ENCODE assay signal across 24 cellular contexts in the genomic region with DNA sequence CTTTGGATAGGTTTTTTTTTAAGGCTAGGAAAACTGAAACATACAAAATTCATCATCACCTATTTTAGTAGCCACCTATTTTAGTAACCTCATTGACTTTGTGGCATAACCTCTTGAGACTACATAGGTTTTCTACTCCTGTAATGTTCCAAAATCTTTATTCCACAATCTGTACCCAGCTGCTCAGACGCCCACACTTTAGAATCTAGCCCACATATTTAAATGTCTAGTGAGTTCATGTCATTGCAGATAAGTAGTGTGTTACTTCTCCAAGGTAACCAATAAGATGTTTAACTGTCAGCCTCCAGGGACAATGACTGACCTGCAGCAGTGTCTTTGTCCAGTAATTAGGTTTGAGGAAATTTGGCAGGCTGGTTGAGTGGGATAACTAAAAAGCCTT.
"Had no signal": no experiment of that assay in that cellular context is flagged by ENCODE, and none has a peak within 500 bp of the region (broad histone marks: within the 10 kb centered on the region; RNA-seq: fewer than 3 reads in every experiment).

No MANE protein-coding gene starts in this region.

- DNase-seq: colonic mucosa; effector memory CD4-positive, alpha-beta T cell; foreskin keratinocyte; heart right ventricle; hypothalamus; immature natural killer cell; left ventricle myocardium superior; mesenchymal stem cell; mucosa of descending colon; naive B cell; sigmoid colon; stimulated activated CD4-positive, alpha-beta T cell treated with anti-CD3 and anti-CD28 coated beads, Interleukin-2, amount 100 ng/mL, for 24 hours; stimulated activated CD4-positive, alpha-beta T cell treated with anti-CD3 and anti-CD28 coated beads, Interleukin-4, amount 100 ng/mL, for 24 hours; stimulated activated naive CD8-positive, alpha-beta T cell treated with anti-CD3 and anti-CD28 coated beads, Interleukin-15, Interleukin-2, amounts not matched to agents 100 U/mL and 50 U/mL, for 24 hours; substantia nigra; upper lobe of left lung had no signal

- H3K27ac ChIP-seq: colonic mucosa, esophagus muscularis mucosa, foreskin keratinocyte, gastroesophageal sphincter, heart right ventricle, parathyroid adenoma, right atrium auricular region, sigmoid colon, thoracic aorta, tibial nerve, upper lobe of left lung had no signal

- H3K9me3 ChIP-seq: colonic mucosa, esophagus muscularis mucosa, gastroesophageal sphincter, heart right ventricle, mucosa of descending colon, right atrium auricular region, sigmoid colon, thoracic aorta, tibial nerve, upper lobe of left lung had no signal

- H3K36me3 ChIP-seq: colonic mucosa, esophagus muscularis mucosa, gastroesophageal sphincter, heart right ventricle, right atrium auricular region, sigmoid colon, thoracic aorta, tibial nerve, upper lobe of left lung had no signal

- H3K4me3 ChIP-seq: colonic mucosa, esophagus muscularis mucosa, gastroesophageal sphincter, heart right ventricle, mucosa of descending colon, right atrium auricular region, sigmoid colon, thoracic aorta, tibial nerve, upper lobe of left lung had no signal

- ATAC-seq: foreskin keratinocyte; gastroesophageal sphincter; heart right ventricle; left ventricle myocardium superior; mucosa of descending colon; natural killer cell treated with Interleukin-12 subunit alpha and Interleukin-12 subunit beta and Interleukin-15 and Interleukin-18, amount 100 ng/mL, for 72 hours; stimulated activated effector memory CD8-positive, alpha-beta T cell treated with anti-CD3 and anti-CD28 coated beads, Interleukin-12 subunit alpha, Interleukin-12 subunit beta, amount 100 ng/mL, for 72 hours; stimulated activated naive CD8-positive, alpha-beta T cell treated with anti-CD3 and anti-CD28 coated beads, Interleukin-15, Interleukin-2, amounts not matched to agents 100 U/mL and 50 U/mL, for 24 hours had no signal

- H3K27me3 ChIP-seq: colonic mucosa, esophagus muscularis mucosa, foreskin keratinocyte, gastroesophageal sphincter, heart right ventricle, right atrium auricular region, sigmoid colon, tibial nerve, upper lobe of left lung had no signal

- H3K4me1 ChIP-seq: colonic mucosa, esophagus muscularis mucosa, foreskin keratinocyte, gastroesophageal sphincter, heart right ventricle, parathyroid adenoma, right atrium auricular region, sigmoid colon, tibial nerve, upper lobe of left lung had no signal
